In genomic region chr1:8818325-8818775, GRCh38 we compare ENCODE assay signal across 7 cellular contexts. TPM values are rescaled to one million over a fixed set of nuclear protein-coding genes. Genes with fewer than 3 reads are reported as not detected.
DNase-seq lines count a peak whose midpoint lies in the region; ATAC-seq and TF ChIP-seq lines count a peak whose summit lies in the region.

No MANE protein-coding gene starts in this region.

- H3F3A ChIP-seq in Loucy (ENCODE audit: low read depth): peaks cover 5% of the 10 kb centered on the region; the same call in 1 of the 2 replicates

- H3K4me2 ChIP-seq in Loucy (ENCODE audit: low read depth, low read length, poor library complexity, severe bottlenecking): peak overlapping the region; percentile 81

- H3K27me3 ChIP-seq in Loucy (ENCODE audit: insufficient read depth, low read length, poor library complexity, severe bottlenecking) (peaks cover 3% of the 10 kb centered on the region), gastroesophageal sphincter (no peaks in the 10 kb centered on the region), psoas muscle (ENCODE audit: insufficient read depth in 3 of 3, low read length in 2 of 3) (no peaks in the 10 kb centered on the region)

- ATAC-seq in gastroesophageal sphincter: no peak
- no peak for ATAC-seq in psoas muscle
- no peak for ATAC-seq in GM21447 (IDR thresholded peaks at IDR 0.05; ENCODE audit: unreplicated experiment)
- ATAC-seq in HG02973 (IDR thresholded peaks at IDR 0.05; ENCODE audit: unreplicated experiment): no peak

- H3K9me2 ChIP-seq in Loucy (replicated peaks; ENCODE audit: low read depth, low read length): no peaks in the 10 kb centered on the region

- H4K20me1 ChIP-seq in Loucy (ENCODE audit: insufficient read depth, low read length, poor library complexity, severe bottlenecking): peaks cover 36% of the 10 kb centered on the region

- peak overlapping the region; percentile 79 for H3K9ac ChIP-seq in Loucy (ENCODE audit: low read depth, low read length, poor library complexity, severe bottlenecking)

- TF ChIP-seq POLR2A in gastroesophageal sphincter (IDR thresholded peaks at IDR 0.05): no peak

- H3K4me3 ChIP-seq in Loucy (ENCODE audit: low read length, poor library complexity, severe bottlenecking) (peak overlapping the region; percentile 99), gastroesophageal sphincter (peak overlapping the region; percentile 42 to 84), psoas muscle (peak overlapping the region; percentile 91)

- H3K27ac ChIP-seq in gastroesophageal sphincter (peak overlapping the region; percentile 83 to 98 (median 96)), psoas muscle (peak overlapping the region; percentile 96)

- peak; percentile 63 for DNase-seq in EH (ENCODE audit: low read depth)
- DNase-seq in activated CD8-positive, alpha-beta memory T cell treated with anti-CD3 and anti-CD28 coated beads, Interleukin-2, amount 50 U/mL, for 48 hours: peak; percentile 40
- DNase-seq in psoas muscle: no peak

- WGBS in gastroesophageal sphincter (ENCODE audit: low coverage in 1 of 2), 2 donors: 4 to 9% methylated on average over 3 to 4 of the region's 4 CpGs
- WGBS in psoas muscle, 3 donors: 13 to 16% (median 14%) methylated on average over 4 of the region's 4 CpGs

- TF ChIP-seq CTCF in Loucy (conservative IDR thresholded peaks at IDR 0.05; ENCODE audit: low read length) (no peak), gastroesophageal sphincter (IDR thresholded peaks at IDR 0.05) (no peak), psoas muscle (IDR thresholded peaks at IDR 0.05) (no peak)

- H3K9me3 ChIP-seq in Loucy (ENCODE audit: insufficient read depth, low read depth, low read length): no peaks in the 10 kb centered on the region
- no peaks in the 10 kb centered on the region for H3K9me3 ChIP-seq in gastroesophageal sphincter
- H3K9me3 ChIP-seq in psoas muscle: no peaks in the 10 kb centered on the region

- H3K36me3 ChIP-seq in Loucy (ENCODE audit: insufficient read depth, low read length) (no peaks in the 10 kb centered on the region), gastroesophageal sphincter (no peaks in the 10 kb centered on the region), psoas muscle (ENCODE audit: insufficient read depth in 1 of 2, low read depth in 1 of 2) (no peaks in the 10 kb centered on the region)

- no peak for TF ChIP-seq EP300 in gastroesophageal sphincter (IDR thresholded peaks at IDR 0.05)

- intact Hi-C loops in psoas muscle (cut with DNase I): loop anchor here in 1 of 2 donors (2.0 kb wide), 1 partner anchor 30 kb away; no protein-coding TSS in a partner anchor

- peak overlapping the region; percentile 96 for H2AFZ ChIP-seq in Loucy (ENCODE audit: low read length)

- H3K4me1 ChIP-seq in Loucy (ENCODE audit: insufficient read depth, low read length, poor library complexity, severe bottlenecking) (peaks cover 39% of the 10 kb centered on the region), gastroesophageal sphincter (peaks cover 0 to 56% (median 8%) of the 10 kb centered on the region in 3 donors), psoas muscle (peaks cover 35% of the 10 kb centered on the region)

- peaks cover 40% of the 10 kb centered on the region for H3K79me2 ChIP-seq in Loucy (ENCODE audit: insufficient read depth, low read length)

RNA-seq across cellular contexts. Expression of gene RERE, which starts 0.9 kb away (rescaled TPM):
- total RNA-seq in gastroesophageal sphincter (100 to 1,000 TPM; 112 to 212 (median 139) TPM), psoas muscle (100 to 1,000 TPM in 2 of 4 donors, 10 to 100 TPM in 2; 56.7 to 308 (median 165) TPM)
- polyA plus RNA-seq in psoas muscle: 100 to 1,000 TPM in 1 of 3 donors, 10 to 100 TPM in 2; 38.8 to 130 (median 49.8) TPM

Comparison
In these comparisons a context has a peak if more than half of its experiments do, and no peak if none do; other contexts are left out.
1. DNase-seq: peak in EH (single experiment) and activated CD8-positive, alpha-beta memory T cell treated with anti-CD3 and anti-CD28 coated beads, Interleukin-2, amount 50 U/mL, for 48 hours (single experiment); none in psoas muscle (0 of 2).
2. Peak in every context shown above with its lines, with median percentiles within 50 percentile points of each other: H3K4me3 ChIP-seq.